15 cellular contexts compared by ENCODE assay signal in the genomic region with DNA sequence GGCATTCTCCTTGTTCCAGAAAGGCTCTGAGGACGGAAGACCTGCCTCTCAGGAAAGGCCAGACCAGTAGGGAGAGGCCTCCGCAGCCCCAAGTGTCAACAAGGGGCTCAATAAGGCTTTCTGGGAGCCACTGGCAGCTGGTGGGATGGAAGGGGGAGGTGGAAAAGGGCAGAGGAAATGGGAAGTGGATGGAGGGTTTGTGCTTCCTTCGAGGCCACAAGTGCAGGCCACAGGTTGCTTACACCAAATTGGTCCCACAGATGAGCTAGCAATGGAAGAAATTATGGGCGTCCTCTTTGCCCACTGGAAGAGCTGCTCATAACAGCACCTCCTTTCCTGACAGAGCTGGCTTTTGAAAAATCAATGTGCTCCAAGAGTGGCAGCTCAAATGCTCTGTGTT. TPM values are rescaled to one million over a fixed set of nuclear protein-coding genes. Genes with fewer than 3 reads are reported as not detected.
A peak's percentile ranks its signal among the peaks of the same experiment; 100 is the strongest.
DNase-seq lines count a peak whose midpoint lies in the region; ATAC-seq and TF ChIP-seq lines count a peak whose summit lies in the region.
"Had no signal": no experiment of that assay in that cellular context is flagged by ENCODE, and none has a peak within 500 bp of the region (broad histone marks: within the 10 kb centered on the region; RNA-seq: fewer than 3 reads in every experiment).

No MANE protein-coding gene starts in this region.

- H3K9me3 ChIP-seq in CD8-positive, alpha-beta T cell (ENCODE audit: low read length): no peaks in the 10 kb centered on the region
- no peaks in the 10 kb centered on the region for H3K9me3 ChIP-seq in muscle layer of colon (ENCODE audit: low read length)
- H3K9me3 ChIP-seq: left lung had no signal

- H3K4me1 Mint-ChIP-seq in CD8-positive, alpha-beta T cell (ENCODE audit: low read depth): peaks cover 42% of the 10 kb centered on the region
- H3K4me1 Mint-ChIP-seq in WTC11: peaks cover 39% of the 10 kb centered on the region

- peak; percentile 37 for DNase-seq in DMS153 (lab: John Stamatoyannopoulos, UW)
- DNase-seq in DMS153 treated with DMSO at 0.1 percent for 48 hours (lab: John Stamatoyannopoulos, UW; ENCODE audit: unreplicated experiment): no peak
- no peak for DNase-seq in CD8-positive, alpha-beta T cell
- DNase-seq in WTC11 (ENCODE audit: low spot score): no peak
- no peak for DNase-seq in NOMO-1 treated with DMSO at 0.1 percent for 48 hours (lab: John Stamatoyannopoulos, UW; ENCODE audit: unreplicated experiment)
- DNase-seq: 8988T, amygdala, NCI-H2171 treated with DMSO at 0.1 percent for 48 hours had no signal

- no peak overlapping the region for H3K4me3 ChIP-seq in CD8-positive, alpha-beta T cell (ENCODE audit: low read depth, low read length)
- no peak overlapping the region for H3K4me3 ChIP-seq in muscle layer of colon (ENCODE audit: low read depth in 1 of 2, low read length in 2 of 2)
- H3K4me3 ChIP-seq: left lung, SK-N-MC had no signal

- POLR2A ChIA-PET in CD8-positive, alpha-beta T cell (lab: Charles Lee): interaction anchor here (0.7 to 1.4 kb wide), 4 partner anchors 14 to 333 kb away, joined by 3 to 4 read pairs (median 3); no protein-coding TSS in a partner anchor
- POLR2A ChIA-PET in WTC11 (lab: Charles Lee): interaction anchor here (1.5 kb wide), 1 partner anchor 163 kb away, joined by 4 read pairs; no protein-coding TSS in a partner anchor

- no peak for TF ChIP-seq CTCF in CD8-positive, alpha-beta T cell (IDR thresholded peaks at IDR 0.05)
- TF ChIP-seq CTCF in WTC11 (IDR thresholded peaks at IDR 0.05): no peak

- H3K27me3 Mint-ChIP-seq in CD8-positive, alpha-beta T cell (ENCODE audit: low read depth): no peaks in the 10 kb centered on the region
- no peaks in the 10 kb centered on the region for H3K27me3 Mint-ChIP-seq in WTC11 (ENCODE audit: low read depth)
- H3K27me3 Mint-ChIP-seq: dendritic cell treated with granulocyte-macrophage colony-stimulating factor and Interleukin-4, amounts not matched to agents 40 ng/mL and 50 ng/mL, for 4 days had no signal

- peak overlapping the region; percentile 96 for H3K27ac Mint-ChIP-seq in CD8-positive, alpha-beta T cell
- H3K27ac Mint-ChIP-seq in WTC11: peak overlapping the region; percentile 83

- intact Hi-C loops in CD8-positive, alpha-beta T cell (cut with DNase I, micrococcal nuclease): no loop called here

- peaks cover 7% of the 10 kb centered on the region for H3K36me3 ChIP-seq in CD8-positive, alpha-beta T cell (ENCODE audit: insufficient read depth, low read length)
- peaks cover 11% of the 10 kb centered on the region for H3K36me3 ChIP-seq in muscle layer of colon (ENCODE audit: insufficient read depth, low read length)

- CTCF ChIA-PET in CD8-positive, alpha-beta T cell (lab: Charles Lee): interaction anchor here (1.0 to 3.6 kb wide), 4 partner anchors 8 to 178 kb away, joined by 3 to 24 read pairs (median 8); no protein-coding TSS in a partner anchor
- CTCF ChIA-PET in WTC11 (lab: Charles Lee): interaction anchor here (0.5 to 2.0 kb wide), 12 partner anchors 7 to 572 kb away, joined by 3 to 9 read pairs (median 4); no protein-coding TSS in a partner anchor

- H3K36me3 Mint-ChIP-seq in CD8-positive, alpha-beta T cell: peaks cover 23% of the 10 kb centered on the region
- peaks cover 11% of the 10 kb centered on the region for H3K36me3 Mint-ChIP-seq in WTC11

- H3K9me3 Mint-ChIP-seq in CD8-positive, alpha-beta T cell: no peaks in the 10 kb centered on the region
- no peaks in the 10 kb centered on the region for H3K9me3 Mint-ChIP-seq in WTC11
- H3K9me3 Mint-ChIP-seq: dendritic cell treated with granulocyte-macrophage colony-stimulating factor and Interleukin-4, amounts not matched to agents 40 ng/mL and 50 ng/mL, for 4 days; neural crest cell had no signal

- H3K27ac ChIP-seq in CD8-positive, alpha-beta T cell (ENCODE audit: low read depth, low read length): no peak overlapping the region
- peak overlapping the region; percentile 31 for H3K27ac ChIP-seq in muscle layer of colon (ENCODE audit: low read depth, low read length)
- H3K27ac ChIP-seq: SK-N-MC had no signal

- H3K4me1 ChIP-seq in CD8-positive, alpha-beta T cell (ENCODE audit: insufficient read depth, low read length): peaks cover 42% of the 10 kb centered on the region
- H3K4me1 ChIP-seq in muscle layer of colon (ENCODE audit: insufficient read depth, low read length): peaks cover 39% of the 10 kb centered on the region

- ATAC-seq in CD8-positive, alpha-beta T cell: no peak
- ATAC-seq in WTC11 (no peak), GM21360 (IDR thresholded peaks at IDR 0.05; ENCODE audit: unreplicated experiment) (no peak), GM21526 (IDR thresholded peaks at IDR 0.05; ENCODE audit: low FRiP score, unreplicated experiment) (no peak)

- no peak overlapping the region for H3K9ac ChIP-seq in muscle layer of colon (ENCODE audit: low read length)

- no peak overlapping the region for H3K4me3 Mint-ChIP-seq in CD8-positive, alpha-beta T cell
- H3K4me3 Mint-ChIP-seq in WTC11: no peak overlapping the region
- H3K4me3 Mint-ChIP-seq: dendritic cell treated with granulocyte-macrophage colony-stimulating factor and Interleukin-4, amounts not matched to agents 40 ng/mL and 50 ng/mL, for 4 days; neural crest cell had no signal

- H3K27me3 ChIP-seq in CD8-positive, alpha-beta T cell (ENCODE audit: insufficient read depth, low read length): no peaks in the 10 kb centered on the region
- no peaks in the 10 kb centered on the region for H3K27me3 ChIP-seq in muscle layer of colon (ENCODE audit: control insufficient read depth in 1 of 2, insufficient read depth in 2 of 2, low read length in 2 of 2)
- H3K27me3 ChIP-seq: left lung had no signal

TF ChIP-seq in WTC11, 78 proteins besides CTCF, POLR2A, EP300 and RAD21 (continues in another document):
- no peak for TF ChIP-seq GABPB1 (CRISPR knock-in tag; IDR thresholded peaks at IDR 0.05)
- no peak for TF ChIP-seq GTF2I (CRISPR knock-in tag; conservative IDR thresholded peaks at IDR 0.05)
- TF ChIP-seq, protein P1, sequence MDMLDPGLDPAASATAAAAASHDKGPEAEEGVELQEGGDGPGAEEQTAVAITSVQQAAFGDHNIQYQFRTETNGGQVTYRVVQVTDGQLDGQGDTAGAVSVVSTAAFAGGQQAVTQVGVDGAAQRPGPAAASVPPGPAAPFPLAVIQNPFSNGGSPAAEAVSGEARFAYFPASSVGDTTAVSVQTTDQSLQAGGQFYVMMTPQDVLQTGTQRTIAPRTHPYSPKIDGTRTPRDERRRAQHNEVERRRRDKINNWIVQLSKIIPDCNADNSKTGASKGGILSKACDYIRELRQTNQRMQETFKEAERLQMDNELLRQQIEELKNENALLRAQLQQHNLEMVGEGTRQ (CRISPR knock-in tag; IDR thresholded peaks at IDR 0.05): no peak
- no peak for TF ChIP-seq NR1H2 (CRISPR knock-in tag; IDR thresholded peaks at IDR 0.05)
- TF ChIP-seq PRRX2 (CRISPR knock-in tag; IDR thresholded peaks at IDR 0.05): no peak
- no peak for TF ChIP-seq JAZF1 (CRISPR knock-in tag; IDR thresholded peaks at IDR 0.05)
- no peak for TF ChIP-seq NR3C1 (CRISPR knock-in tag; conservative IDR thresholded peaks at IDR 0.05; ENCODE audit: low read depth)
- TF ChIP-seq ZNF671 (CRISPR knock-in tag; IDR thresholded peaks at IDR 0.05): no peak
- TF ChIP-seq, protein P2, sequence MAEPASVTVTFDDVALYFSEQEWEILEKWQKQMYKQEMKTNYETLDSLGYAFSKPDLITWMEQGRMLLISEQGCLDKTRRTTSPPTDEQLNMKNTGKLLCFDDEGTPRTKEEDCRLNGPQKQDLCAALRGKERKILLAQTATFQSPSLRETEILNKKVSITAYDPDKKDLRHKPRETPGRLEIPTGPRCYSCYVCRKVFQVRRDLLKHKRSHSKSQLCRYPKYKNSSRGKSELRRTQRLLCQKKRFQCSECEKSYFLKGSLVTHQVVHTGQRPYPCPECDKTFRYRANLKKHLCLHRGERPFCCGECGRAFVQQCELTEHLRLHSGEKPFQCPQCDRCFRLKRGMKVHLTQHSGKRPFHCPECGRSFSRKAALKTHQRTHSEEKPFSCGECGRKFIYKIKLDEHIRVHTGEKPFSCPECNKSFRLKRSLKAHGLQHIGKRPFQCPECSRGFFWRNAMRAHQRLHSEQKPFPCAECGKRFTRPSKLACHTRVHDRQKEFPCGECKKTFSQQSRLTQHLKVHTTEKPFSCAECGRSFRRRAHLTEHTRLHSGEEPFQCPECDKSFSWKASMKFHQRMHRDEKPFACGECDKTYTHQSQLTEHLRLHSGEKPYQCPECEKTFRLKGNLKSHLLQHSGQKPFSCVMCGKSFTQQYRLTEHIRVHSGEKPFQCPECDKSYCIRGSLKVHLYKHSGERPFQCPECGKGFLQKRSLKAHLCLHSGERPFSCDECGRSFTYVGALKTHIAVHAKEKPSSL (CRISPR knock-in tag; conservative IDR thresholded peaks at IDR 0.05): no peak
- no peak for TF ChIP-seq ATF1 (CRISPR knock-in tag; IDR thresholded peaks at IDR 0.05)
- TF ChIP-seq SP1 (CRISPR knock-in tag; conservative IDR thresholded peaks at IDR 0.05): no peak
- TF ChIP-seq, protein P3, sequence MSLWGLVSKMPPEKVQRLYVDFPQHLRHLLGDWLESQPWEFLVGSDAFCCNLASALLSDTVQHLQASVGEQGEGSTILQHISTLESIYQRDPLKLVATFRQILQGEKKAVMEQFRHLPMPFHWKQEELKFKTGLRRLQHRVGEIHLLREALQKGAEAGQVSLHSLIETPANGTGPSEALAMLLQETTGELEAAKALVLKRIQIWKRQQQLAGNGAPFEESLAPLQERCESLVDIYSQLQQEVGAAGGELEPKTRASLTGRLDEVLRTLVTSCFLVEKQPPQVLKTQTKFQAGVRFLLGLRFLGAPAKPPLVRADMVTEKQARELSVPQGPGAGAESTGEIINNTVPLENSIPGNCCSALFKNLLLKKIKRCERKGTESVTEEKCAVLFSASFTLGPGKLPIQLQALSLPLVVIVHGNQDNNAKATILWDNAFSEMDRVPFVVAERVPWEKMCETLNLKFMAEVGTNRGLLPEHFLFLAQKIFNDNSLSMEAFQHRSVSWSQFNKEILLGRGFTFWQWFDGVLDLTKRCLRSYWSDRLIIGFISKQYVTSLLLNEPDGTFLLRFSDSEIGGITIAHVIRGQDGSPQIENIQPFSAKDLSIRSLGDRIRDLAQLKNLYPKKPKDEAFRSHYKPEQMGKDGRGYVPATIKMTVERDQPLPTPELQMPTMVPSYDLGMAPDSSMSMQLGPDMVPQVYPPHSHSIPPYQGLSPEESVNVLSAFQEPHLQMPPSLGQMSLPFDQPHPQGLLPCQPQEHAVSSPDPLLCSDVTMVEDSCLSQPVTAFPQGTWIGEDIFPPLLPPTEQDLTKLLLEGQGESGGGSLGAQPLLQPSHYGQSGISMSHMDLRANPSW (CRISPR knock-in tag; conservative IDR thresholded peaks at IDR 0.05; ENCODE audit: low read depth): no peak

RNA-seq across cellular contexts. Expression of a gene that starts 28.2 kb away (rescaled TPM):
- 10 to 100 TPM; 27.5 to 29.8 TPM for total RNA-seq in CD8-positive, alpha-beta T cell
- total RNA-seq in WTC11 (2021): 13.9 to 14.6 TPM (median 14.3 TPM) in 3 replicates

RNA-seq across cellular contexts. Expression of a gene that starts 58.4 kb away (rescaled TPM):
- 1 to 10 TPM; 3.6 to 4.1 TPM for total RNA-seq in CD8-positive, alpha-beta T cell
- 32.6 to 36.5 TPM (median 33.4 TPM) in 3 replicates for total RNA-seq in WTC11 (2021)
